Comparison of ENCODE assay signal across 8 cellular contexts in genomic region chr5:172437445-172438303, GRCh38. TPM values are rescaled to one million over a fixed set of nuclear protein-coding genes. Genes with fewer than 3 reads are reported as not detected.
DNase-seq lines count a peak whose midpoint lies in the region; ATAC-seq and TF ChIP-seq lines count a peak whose summit lies in the region.

No MANE protein-coding gene starts in this region.

- ATAC-seq in heart left ventricle (peak; percentile 63 to 85 (median 83)), HG02623 (IDR thresholded peaks at IDR 0.05; ENCODE audit: unreplicated experiment) (no peak), GM19023 (IDR thresholded peaks at IDR 0.05; ENCODE audit: unreplicated experiment) (no peak), GM18873 (IDR thresholded peaks at IDR 0.05; ENCODE audit: low FRiP score, unreplicated experiment) (no peak)

- H3K4me3 ChIP-seq in SK-N-MC (peak overlapping the region; percentile 69), heart left ventricle (no peak overlapping the region), subcutaneous abdominal adipose tissue (ENCODE audit: low read depth in 1 of 5, low read length in 5 of 5) (peak overlapping the region in 1 of 5 donors; percentile 38)

- 31 to 41% (median 41%) methylated on average over 14 of the region's 14 CpGs for WGBS in heart left ventricle, 4 donors

- intact Hi-C loops in heart left ventricle (cut with DNase I) = no loop called here

- H3K9ac ChIP-seq in SK-N-MC (ENCODE audit: insufficient read length) = peak overlapping the region; percentile 50
- no peak overlapping the region for H3K9ac ChIP-seq in subcutaneous abdominal adipose tissue (ENCODE audit: low read length in 5 of 5)

- H3K27ac ChIP-seq in SK-N-MC = peak overlapping the region; percentile 83
- peak overlapping the region in 11 of 12 donors; percentile 0 to 74 (median 63) for H3K27ac ChIP-seq in heart left ventricle
- H3K27ac ChIP-seq in subcutaneous abdominal adipose tissue (ENCODE audit: low read depth, low read length) = peak overlapping the region; percentile 60

- H3K36me3 ChIP-seq in SK-N-MC (ENCODE audit: insufficient read depth, low read length) = no peaks in the 10 kb centered on the region
- no peaks in the 10 kb centered on the region for H3K36me3 ChIP-seq in heart left ventricle
- H3K36me3 ChIP-seq in subcutaneous abdominal adipose tissue (ENCODE audit: control insufficient read depth in 5 of 5, insufficient read depth in 5 of 5, low read length in 5 of 5) = no peaks in the 10 kb centered on the region

- TF ChIP-seq CTCF in heart left ventricle (IDR thresholded peaks at IDR 0.05) = no peak

- DNase-seq in MV-4-11 (lab: John Stamatoyannopoulos, UW) (peak; percentile 46), SK-N-MC (ENCODE audit: low read depth, low spot score) (peak; percentile 96), heart left ventricle (peak; percentile 82 to 90 (median 84)), occipital lobe (lab: John Stamatoyannopoulos, UW) (no peak)

- H3K27me3 ChIP-seq in heart left ventricle (no peaks in the 10 kb centered on the region), subcutaneous abdominal adipose tissue (ENCODE audit: control insufficient read depth in 5 of 5, insufficient read depth in 4 of 5, low read length in 5 of 5) (no peaks in the 10 kb centered on the region)

- H3K4me1 ChIP-seq in heart left ventricle (peaks cover 4 to 35% (median 17%) of the 10 kb centered on the region in 12 donors), subcutaneous abdominal adipose tissue (ENCODE audit: control insufficient read depth in 5 of 5, insufficient read depth in 5 of 5, low read length in 5 of 5) (peaks cover 10 to 37% (median 29%) of the 10 kb centered on the region in 5 donors)

- no peak for TF ChIP-seq POLR2A in heart left ventricle (IDR thresholded peaks at IDR 0.05)

- H3K9me3 ChIP-seq in SK-N-MC (ENCODE audit: low read depth, low read length) = no peaks in the 10 kb centered on the region
- H3K9me3 ChIP-seq in heart left ventricle = no peaks in the 10 kb centered on the region
- H3K9me3 ChIP-seq in subcutaneous abdominal adipose tissue (ENCODE audit: control insufficient read depth in 5 of 5, low read length in 5 of 5) = no peaks in the 10 kb centered on the region

RNA-seq across cellular contexts. Expression of gene SH3PXD2B, which starts 16.7 kb away (rescaled TPM):
- 10 to 100 TPM in 2 of 9 donors, 1 to 10 TPM in 7; 3.3 to 22.7 (median 8.4) TPM for total RNA-seq in heart left ventricle
- 1 to 10 TPM; 1.1 to 6.9 TPM for polyA plus RNA-seq in heart left ventricle
- total RNA-seq in occipital lobe = 17.6 TPM

Comparison
In these comparisons a context has a peak if more than half of its experiments do, and no peak if none do; other contexts are left out.
1. ATAC-seq: peak in heart left ventricle (4 of 4); none in HG02623 (single experiment), GM19023 (single experiment) and GM18873 (single experiment).
2. Peak in every context shown above with its lines, with median percentiles within 50 percentile points of each other: H3K27ac ChIP-seq.